17 cellular contexts compared by ENCODE assay signal in the genomic region with DNA sequence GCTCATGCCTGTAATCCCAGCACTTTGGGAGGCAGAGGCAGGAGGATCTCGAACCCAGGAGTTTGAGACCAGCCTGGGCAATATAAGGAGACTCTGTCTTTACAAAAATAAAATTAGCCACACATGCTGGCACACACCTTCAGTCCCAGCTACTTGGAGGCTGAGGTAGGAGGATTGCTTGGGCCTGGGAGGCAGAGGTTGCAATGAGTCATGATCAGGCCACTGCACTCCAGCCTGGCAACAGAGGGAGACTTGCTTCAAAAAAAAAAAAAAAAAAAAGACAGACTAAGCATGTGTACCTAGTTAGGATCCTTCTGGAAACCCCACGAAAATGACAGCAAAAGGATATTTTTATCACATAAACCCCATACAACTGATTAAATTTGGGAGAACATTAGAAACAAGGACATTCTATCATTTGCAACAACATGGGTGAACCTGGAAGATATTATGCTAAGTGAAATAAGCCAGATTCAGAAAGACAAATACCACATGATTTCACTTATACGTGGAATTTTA.
"Had no signal": no experiment of that assay in that cellular context is flagged by ENCODE, and none has a peak within 500 bp of the region (broad histone marks: within the 10 kb centered on the region; RNA-seq: fewer than 3 reads in every experiment).

No MANE protein-coding gene starts in this region.

- H3K27me3 ChIP-seq: brain microvascular endothelial cell, right lobe of liver, spleen, thyroid gland had no signal

- H3K27me3 Mint-ChIP-seq: activated CD4-positive, alpha-beta T cell treated with anti-CD3 and anti-CD28 coated beads, Interleukin-2, amount 10 ng/mL, durations not matched to agents 7 days and 5 days; activated T-helper 17 cell treated with anti-CD3 and anti-CD28 coated beads, Interleukin-2, amount 50 U/mL, for 72 hours had no signal

- H3K27ac Mint-ChIP-seq: activated CD4-positive, alpha-beta T cell treated with anti-CD3 and anti-CD28 coated beads, Interleukin-2, amount 10 ng/mL, durations not matched to agents 7 days and 5 days; activated T-helper 17 cell treated with anti-CD3 and anti-CD28 coated beads, Interleukin-2, amount 50 U/mL, for 72 hours; T-helper 1 cell treated with Interleukin-12 subunit alpha and Interleukin-12 subunit beta and Interleukin-4 antibody, amounts not matched to agents 30 μg/mL and 1 μg/mL, for 36 hours had no signal

- ATAC-seq: activated T-helper 17 cell treated with anti-CD3 and anti-CD28 coated beads, Interleukin-2, amount 50 U/mL, for 72 hours; left colon; lower lobe of right lung; right lobe of liver had no signal

- H3K4me3 ChIP-seq: lower lobe of right lung, right lobe of liver, spleen, thyroid gland had no signal

- H3K9me3 Mint-ChIP-seq: activated T-helper 17 cell treated with anti-CD3 and anti-CD28 coated beads, Interleukin-2, amount 50 U/mL, for 72 hours; T-helper 1 cell treated with Interleukin-12 subunit alpha and Interleukin-12 subunit beta and Interleukin-4 antibody, amounts not matched to agents 30 μg/mL and 1 μg/mL, for 36 hours had no signal

- DNase-seq: activated CD4-positive, alpha-beta T cell treated with anti-CD3 and anti-CD28 coated beads, Interleukin-2, amount 10 ng/mL, durations not matched to agents 7 days and 5 days; activated CD4-positive, CD25-positive, alpha-beta regulatory T cell; activated naive CD4-positive, alpha-beta T cell treated with Interleukin-2 at 50 U/mL for 16 hours; anterior cingulate cortex; brain microvascular endothelial cell; cortex of kidney; effector memory CD4-positive, alpha-beta T cell; left colon; lower lobe of right lung; midbrain; right lobe of liver; spleen; thyroid gland had no signal

- H3K36me3 ChIP-seq: brain microvascular endothelial cell, lower lobe of right lung, right lobe of liver, spleen, thyroid gland had no signal

- H3K9me3 ChIP-seq: right lobe of liver, thyroid gland had no signal

- H3K27ac ChIP-seq: brain microvascular endothelial cell, epithelial cell of prostate, lower lobe of right lung, right lobe of liver, thyroid gland had no signal

- H3K4me3 Mint-ChIP-seq: activated CD4-positive, alpha-beta T cell treated with anti-CD3 and anti-CD28 coated beads, Interleukin-2, amount 10 ng/mL, durations not matched to agents 7 days and 5 days; activated T-helper 17 cell treated with anti-CD3 and anti-CD28 coated beads, Interleukin-2, amount 50 U/mL, for 72 hours; neural crest cell; T-helper 1 cell treated with Interleukin-12 subunit alpha and Interleukin-12 subunit beta and Interleukin-4 antibody, amounts not matched to agents 30 μg/mL and 1 μg/mL, for 36 hours had no signal
